8 cellular contexts compared by ENCODE assay signal in genomic region chr10:119724630-119725549, GRCh38. TPM values are rescaled to one million over a fixed set of nuclear protein-coding genes. Genes with fewer than 3 reads are reported as not detected.
DNase-seq lines count a peak whose midpoint lies in the region; ATAC-seq, FAIRE-seq and TF ChIP-seq lines count a peak whose summit lies in the region.

No MANE protein-coding gene starts in this region.

- H3K4me3 ChIP-seq in Caco-2 (ENCODE audit: low read depth, low read length) = peak overlapping the region; percentile 77

- DNase-seq in Caco-2 (no peak), GM19239 (ENCODE audit: insufficient read length, low spot score) (peak; percentile 46), WTC11 (ENCODE audit: low spot score) (no peak), glomerular visceral epithelial cell (ENCODE audit: extremely low spot score) (peak; percentile 62), pons (ENCODE audit: low spot score) (peak; percentile 59), NCI-H128 (lab: John Stamatoyannopoulos, UW; ENCODE audit: unreplicated experiment) (no peak)
- DNase-seq in stimulated activated CD4-positive, alpha-beta T cell treated with anti-CD3 and anti-CD28 coated beads, Interleukin-4, amount 100 ng/mL, for 24 hours = no peak

- TF ChIP-seq CTCF in Caco-2 (IDR thresholded peaks at IDR 0.05; ENCODE audit: insufficient read depth in 1 of 2, low read depth in 1 of 2, low read length in 1 of 2, severe bottlenecking in 1 of 2, unreplicated experiment in 1 of 2) = no peak
- no peak for TF ChIP-seq CTCF in WTC11 (IDR thresholded peaks at IDR 0.05)

- H3K27me3 Mint-ChIP-seq in Caco-2 (ENCODE audit: insufficient read depth, unreplicated experiment) = no peaks in the 10 kb centered on the region
- H3K27me3 Mint-ChIP-seq in WTC11 (ENCODE audit: low read depth) = peaks cover 4% of the 10 kb centered on the region; the same call in 1 of the 2 replicates

- POLR2A ChIA-PET in Caco-2 (lab: Charles Lee) (interaction anchor here (0.6 to 2.3 kb wide), 18 partner anchors 10 to 470 kb away, joined by 3 to 31 read pairs (median 6); partner anchors contain the start of genes BAG3, MCMBP, SEC23IP and TIAL1), WTC11 (lab: Charles Lee) (interaction anchor here (0.6 to 2.9 kb wide), 13 partner anchors 9 to 168 kb away, joined by 3 to 49 read pairs (median 6); partner anchors contain the start of genes BAG3, MCMBP, SEC23IP and TIAL1)

- intact Hi-C loops in Caco-2 (cut with micrococcal nuclease; ENCODE audit: unreplicated experiment) = loop anchor here (1.0 kb wide), 1 partner anchor 18 kb away; no protein-coding TSS in a partner anchor

- H3K9me3 ChIP-seq in Caco-2 = peaks cover 8% of the 10 kb centered on the region; the same call in 1 of the 2 replicates

- no peaks in the 10 kb centered on the region for H3K27me3 ChIP-seq in Caco-2 (replicated peaks; ENCODE audit: control insufficient read depth, insufficient read depth, low read length)

- no peak for TF ChIP-seq RAD21 in Ishikawa (IDR thresholded peaks at IDR 0.05; ENCODE audit: low read depth)

- peak overlapping the region; percentile 91 for H3K4me3 Mint-ChIP-seq in Caco-2 (ENCODE audit: unreplicated experiment)
- peak overlapping the region; percentile 64 for H3K4me3 Mint-ChIP-seq in WTC11

- H3K4me1 ChIP-seq in Caco-2 = peaks cover 40% of the 10 kb centered on the region

- 0 out of 2 replicates have a peak, but pooled peaks have one; percentile 22 for TF ChIP-seq EP300 in Ishikawa (IDR thresholded peaks at IDR 0.05; ENCODE audit: borderline replicate concordance)

- FAIRE-seq in GM19239 (lab: Jason Lieb, UNC) = peak; percentile 86

- H3K4me1 Mint-ChIP-seq in Caco-2 (ENCODE audit: low read depth, unreplicated experiment) = peaks cover 47% of the 10 kb centered on the region
- peaks cover 30% of the 10 kb centered on the region for H3K4me1 Mint-ChIP-seq in WTC11

- ATAC-seq in WTC11 = no peak; the same call in 1 of the 2 replicates

- peak overlapping the region; percentile 90 for H3K27ac Mint-ChIP-seq in Caco-2 (ENCODE audit: unreplicated experiment)
- H3K27ac Mint-ChIP-seq in WTC11 = peak overlapping the region; percentile 75

- CTCF ChIA-PET in Caco-2 (lab: Charles Lee) = interaction anchor here (0.6 to 2.2 kb wide), 12 partner anchors 10 to 518 kb away, joined by 3 to 20 read pairs (median 7); no protein-coding TSS in a partner anchor
- CTCF ChIA-PET in WTC11 (lab: Charles Lee) = interaction anchor here (0.5 to 3.5 kb wide), 16 partner anchors 10 to 1126 kb away, joined by 3 to 59 read pairs (median 5); partner anchors contain the start of genes TIAL1 and WDR11

- H3K9me3 Mint-ChIP-seq in Caco-2 (ENCODE audit: unreplicated experiment) (no peaks in the 10 kb centered on the region), WTC11 (peaks cover 10% of the 10 kb centered on the region)

- H3K36me3 Mint-ChIP-seq in Caco-2 (ENCODE audit: insufficient read depth, unreplicated experiment) = peaks cover 6% of the 10 kb centered on the region
- peaks cover 10% of the 10 kb centered on the region for H3K36me3 Mint-ChIP-seq in WTC11

- TSS peak; percentile 82 for BruUV-seq in Caco-2 (replicated peaks; lab: Mats Ljungman, UMichigan)

- no peaks in the 10 kb centered on the region for H3K36me3 ChIP-seq in Caco-2 (ENCODE audit: control insufficient read depth, insufficient read depth, low read length)

TF ChIP-seq in Ishikawa, 13 proteins besides CTCF, POLR2A, EP300 and RAD21 (continues in another document):
- no peak for TF ChIP-seq YY1 (IDR thresholded peaks at IDR 0.05; ENCODE audit: low read depth)
- peak; percentile 92 for TF ChIP-seq MAX (IDR thresholded peaks at IDR 0.05)
- TF ChIP-seq USF1 (IDR thresholded peaks at IDR 0.05) = no peak
- TF ChIP-seq REST (IDR thresholded peaks at IDR 0.05; ENCODE audit: low read depth) = no peak
- no peak for TF ChIP-seq EGR1 (IDR thresholded peaks at IDR 0.05)
- TF ChIP-seq CEBPB (IDR thresholded peaks at IDR 0.05) = no peak
- peak; percentile 48 for TF ChIP-seq TEAD4 (IDR thresholded peaks at IDR 0.05)
- TF ChIP-seq ZBTB7A (IDR thresholded peaks at IDR 0.05; ENCODE audit: low read depth) = no peak; the same call in 1 of the 2 replicates
- peak; percentile 24; the same call in 1 of the 2 replicates for TF ChIP-seq TCF12 (IDR thresholded peaks at IDR 0.05; ENCODE audit: low read depth)
- no peak for TF ChIP-seq CREB1 (IDR thresholded peaks at IDR 0.05; ENCODE audit: low read depth)

TF ChIP-seq in WTC11, 78 proteins besides CTCF, POLR2A, EP300 and RAD21:
- no peak for TF ChIP-seq ELF4 (CRISPR knock-in tag; IDR thresholded peaks at IDR 0.05; ENCODE audit: low read depth)
- TF ChIP-seq E2F1 (CRISPR knock-in tag; IDR thresholded peaks at IDR 0.05) = no peak
- TF ChIP-seq NFATC4 (CRISPR knock-in tag; IDR thresholded peaks at IDR 0.05) = no peak
- TF ChIP-seq ATF6 (CRISPR knock-in tag; IDR thresholded peaks at IDR 0.05) = no peak
- no peak for TF ChIP-seq FOXJ3 (CRISPR knock-in tag; IDR thresholded peaks at IDR 0.05; ENCODE audit: borderline replicate concordance)
- TF ChIP-seq NFE2L1 (CRISPR knock-in tag; IDR thresholded peaks at IDR 0.05) = no peak
- 0 out of 2 replicates have a peak, but pooled peaks have one; percentile 19 for TF ChIP-seq FOXK1 (CRISPR knock-in tag; IDR thresholded peaks at IDR 0.05)
- TF ChIP-seq, protein P1, sequence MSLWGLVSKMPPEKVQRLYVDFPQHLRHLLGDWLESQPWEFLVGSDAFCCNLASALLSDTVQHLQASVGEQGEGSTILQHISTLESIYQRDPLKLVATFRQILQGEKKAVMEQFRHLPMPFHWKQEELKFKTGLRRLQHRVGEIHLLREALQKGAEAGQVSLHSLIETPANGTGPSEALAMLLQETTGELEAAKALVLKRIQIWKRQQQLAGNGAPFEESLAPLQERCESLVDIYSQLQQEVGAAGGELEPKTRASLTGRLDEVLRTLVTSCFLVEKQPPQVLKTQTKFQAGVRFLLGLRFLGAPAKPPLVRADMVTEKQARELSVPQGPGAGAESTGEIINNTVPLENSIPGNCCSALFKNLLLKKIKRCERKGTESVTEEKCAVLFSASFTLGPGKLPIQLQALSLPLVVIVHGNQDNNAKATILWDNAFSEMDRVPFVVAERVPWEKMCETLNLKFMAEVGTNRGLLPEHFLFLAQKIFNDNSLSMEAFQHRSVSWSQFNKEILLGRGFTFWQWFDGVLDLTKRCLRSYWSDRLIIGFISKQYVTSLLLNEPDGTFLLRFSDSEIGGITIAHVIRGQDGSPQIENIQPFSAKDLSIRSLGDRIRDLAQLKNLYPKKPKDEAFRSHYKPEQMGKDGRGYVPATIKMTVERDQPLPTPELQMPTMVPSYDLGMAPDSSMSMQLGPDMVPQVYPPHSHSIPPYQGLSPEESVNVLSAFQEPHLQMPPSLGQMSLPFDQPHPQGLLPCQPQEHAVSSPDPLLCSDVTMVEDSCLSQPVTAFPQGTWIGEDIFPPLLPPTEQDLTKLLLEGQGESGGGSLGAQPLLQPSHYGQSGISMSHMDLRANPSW (CRISPR knock-in tag; conservative IDR thresholded peaks at IDR 0.05; ENCODE audit: low read depth) = no peak
- TF ChIP-seq SMAD4 (CRISPR knock-in tag; IDR thresholded peaks at IDR 0.05) = no peak

RNA-seq across cellular contexts. Expression of gene INPP5F, which starts 1.0 kb away (rescaled TPM):
- total RNA-seq in Caco-2 (2022) = 26.4 and 26.9 TPM in 2 replicates
- 79.3 to 83.3 TPM (median 80.6 TPM) in 3 replicates for total RNA-seq in WTC11 (2021)

Comparison
In these comparisons a context has a peak if more than half of its experiments do, and no peak if none do; other contexts are left out.
1. DNase-seq: peak in GM19239 (single experiment), glomerular visceral epithelial cell (single experiment) and pons (single experiment); none in Caco-2 (0 of 2), WTC11 (single experiment), stimulated activated CD4-positive, alpha-beta T cell treated with anti-CD3 and anti-CD28 coated beads, Interleukin-4, amount 100 ng/mL, for 24 hours (single experiment) and NCI-H128 (single experiment).